Comparison of ENCODE assay signal across 3 cellular contexts in the genomic region with DNA sequence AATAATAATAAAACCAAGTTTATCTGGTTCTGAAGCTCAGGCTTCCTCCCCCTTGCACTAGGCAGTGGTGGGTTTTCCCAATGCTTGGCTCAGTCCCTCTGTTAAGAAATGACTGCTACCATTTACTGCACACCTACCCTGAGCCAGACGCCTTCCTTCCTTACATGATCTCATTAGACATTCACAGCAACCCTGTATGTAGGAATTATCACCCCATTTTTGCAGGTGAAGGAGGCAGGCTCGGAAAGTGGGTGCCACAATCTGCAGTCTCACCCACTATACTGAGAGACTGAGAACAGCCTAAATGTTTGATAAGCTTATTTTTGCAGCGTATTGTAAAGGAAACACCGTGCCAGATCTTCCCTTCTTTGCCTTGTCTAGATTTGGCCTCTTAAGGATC.
TF ChIP-seq lines count a peak whose summit lies in the region.

No MANE protein-coding gene starts in this region.

TF ChIP-seq in SK-N-SH, 30 proteins besides CTCF, POLR2A, EP300 and RAD21:
- TF ChIP-seq POLR2AphosphoS5 (IDR thresholded peaks at IDR 0.05; ENCODE audit: low read depth, low read length) (no peak), MEF2A (IDR thresholded peaks at IDR 0.05; ENCODE audit: borderline replicate concordance, low read depth) (no peak), FOXJ3 (CRISPR knock-in tag; IDR thresholded peaks at IDR 0.05) (no peak), RCOR1 (IDR thresholded peaks at IDR 0.05; ENCODE audit: low read length) (no peak), CHD2 (IDR thresholded peaks at IDR 0.05; ENCODE audit: low read length, partially characterized antibody) (no peak), YY1 (IDR thresholded peaks at IDR 0.05; ENCODE audit: low read depth) (no peak), FOXM1 (IDR thresholded peaks at IDR 0.05; ENCODE audit: low read depth) (no peak), SIN3A (IDR thresholded peaks at IDR 0.05; ENCODE audit: borderline replicate concordance, low read depth, low read length) (no peak), NFIC (IDR thresholded peaks at IDR 0.05; ENCODE audit: borderline replicate concordance) (no peak), GATA2 (CRISPR knock-in tag; IDR thresholded peaks at IDR 0.05) (no peak), GABPA (IDR thresholded peaks at IDR 0.05; ENCODE audit: low read depth) (no peak), TCF12 (IDR thresholded peaks at IDR 0.05) (no peak), JUND (IDR thresholded peaks at IDR 0.05) (no peak)
- TF ChIP-seq, protein P1, sequence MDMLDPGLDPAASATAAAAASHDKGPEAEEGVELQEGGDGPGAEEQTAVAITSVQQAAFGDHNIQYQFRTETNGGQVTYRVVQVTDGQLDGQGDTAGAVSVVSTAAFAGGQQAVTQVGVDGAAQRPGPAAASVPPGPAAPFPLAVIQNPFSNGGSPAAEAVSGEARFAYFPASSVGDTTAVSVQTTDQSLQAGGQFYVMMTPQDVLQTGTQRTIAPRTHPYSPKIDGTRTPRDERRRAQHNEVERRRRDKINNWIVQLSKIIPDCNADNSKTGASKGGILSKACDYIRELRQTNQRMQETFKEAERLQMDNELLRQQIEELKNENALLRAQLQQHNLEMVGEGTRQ (IDR thresholded peaks at IDR 0.05; ENCODE audit: borderline replicate concordance, low read depth, low read length): no peak
- TF ChIP-seq, protein P2, sequence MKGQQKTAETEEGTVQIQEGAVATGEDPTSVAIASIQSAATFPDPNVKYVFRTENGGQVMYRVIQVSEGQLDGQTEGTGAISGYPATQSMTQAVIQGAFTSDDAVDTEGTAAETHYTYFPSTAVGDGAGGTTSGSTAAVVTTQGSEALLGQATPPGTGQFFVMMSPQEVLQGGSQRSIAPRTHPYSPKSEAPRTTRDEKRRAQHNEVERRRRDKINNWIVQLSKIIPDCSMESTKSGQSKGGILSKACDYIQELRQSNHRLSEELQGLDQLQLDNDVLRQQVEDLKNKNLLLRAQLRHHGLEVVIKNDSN (IDR thresholded peaks at IDR 0.05; ENCODE audit: borderline replicate concordance, low read depth): no peak

TF ChIP-seq in SK-N-SH treated with all-trans-retinoic acid at 6 μM for 48 hours, 23 proteins besides CTCF, POLR2A, EP300 and RAD21:
- no peak for TF ChIP-seq ISL1 (CRISPR knock-in tag; IDR thresholded peaks at IDR 0.05)
- TF ChIP-seq, protein P3, sequence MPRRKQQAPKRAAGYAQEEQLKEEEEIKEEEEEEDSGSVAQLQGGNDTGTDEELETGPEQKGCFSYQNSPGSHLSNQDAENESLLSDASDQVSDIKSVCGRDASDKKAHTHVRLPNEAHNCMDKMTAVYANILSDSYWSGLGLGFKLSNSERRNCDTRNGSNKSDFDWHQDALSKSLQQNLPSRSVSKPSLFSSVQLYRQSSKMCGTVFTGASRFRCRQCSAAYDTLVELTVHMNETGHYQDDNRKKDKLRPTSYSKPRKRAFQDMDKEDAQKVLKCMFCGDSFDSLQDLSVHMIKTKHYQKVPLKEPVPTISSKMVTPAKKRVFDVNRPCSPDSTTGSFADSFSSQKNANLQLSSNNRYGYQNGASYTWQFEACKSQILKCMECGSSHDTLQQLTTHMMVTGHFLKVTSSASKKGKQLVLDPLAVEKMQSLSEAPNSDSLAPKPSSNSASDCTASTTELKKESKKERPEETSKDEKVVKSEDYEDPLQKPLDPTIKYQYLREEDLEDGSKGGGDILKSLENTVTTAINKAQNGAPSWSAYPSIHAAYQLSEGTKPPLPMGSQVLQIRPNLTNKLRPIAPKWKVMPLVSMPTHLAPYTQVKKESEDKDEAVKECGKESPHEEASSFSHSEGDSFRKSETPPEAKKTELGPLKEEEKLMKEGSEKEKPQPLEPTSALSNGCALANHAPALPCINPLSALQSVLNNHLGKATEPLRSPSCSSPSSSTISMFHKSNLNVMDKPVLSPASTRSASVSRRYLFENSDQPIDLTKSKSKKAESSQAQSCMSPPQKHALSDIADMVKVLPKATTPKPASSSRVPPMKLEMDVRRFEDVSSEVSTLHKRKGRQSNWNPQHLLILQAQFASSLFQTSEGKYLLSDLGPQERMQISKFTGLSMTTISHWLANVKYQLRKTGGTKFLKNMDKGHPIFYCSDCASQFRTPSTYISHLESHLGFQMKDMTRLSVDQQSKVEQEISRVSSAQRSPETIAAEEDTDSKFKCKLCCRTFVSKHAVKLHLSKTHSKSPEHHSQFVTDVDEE (CRISPR knock-in tag; IDR thresholded peaks at IDR 0.05): no peak
- no peak for TF ChIP-seq ARNTL (CRISPR knock-in tag; IDR thresholded peaks at IDR 0.05; ENCODE audit: borderline replicate concordance, low read depth)
- no peak for TF ChIP-seq ZNF565 (CRISPR knock-in tag; conservative IDR thresholded peaks at IDR 0.05; ENCODE audit: low read depth)
- TF ChIP-seq ZNF8 (CRISPR knock-in tag; IDR thresholded peaks at IDR 0.05): no peak
- no peak for TF ChIP-seq ESRRG (CRISPR knock-in tag; IDR thresholded peaks at IDR 0.05)
- TF ChIP-seq SNAI2 (CRISPR knock-in tag; IDR thresholded peaks at IDR 0.05): no peak
- TF ChIP-seq CSDC2 (CRISPR knock-in tag; IDR thresholded peaks at IDR 0.05): no peak
- TF ChIP-seq, protein P4, sequence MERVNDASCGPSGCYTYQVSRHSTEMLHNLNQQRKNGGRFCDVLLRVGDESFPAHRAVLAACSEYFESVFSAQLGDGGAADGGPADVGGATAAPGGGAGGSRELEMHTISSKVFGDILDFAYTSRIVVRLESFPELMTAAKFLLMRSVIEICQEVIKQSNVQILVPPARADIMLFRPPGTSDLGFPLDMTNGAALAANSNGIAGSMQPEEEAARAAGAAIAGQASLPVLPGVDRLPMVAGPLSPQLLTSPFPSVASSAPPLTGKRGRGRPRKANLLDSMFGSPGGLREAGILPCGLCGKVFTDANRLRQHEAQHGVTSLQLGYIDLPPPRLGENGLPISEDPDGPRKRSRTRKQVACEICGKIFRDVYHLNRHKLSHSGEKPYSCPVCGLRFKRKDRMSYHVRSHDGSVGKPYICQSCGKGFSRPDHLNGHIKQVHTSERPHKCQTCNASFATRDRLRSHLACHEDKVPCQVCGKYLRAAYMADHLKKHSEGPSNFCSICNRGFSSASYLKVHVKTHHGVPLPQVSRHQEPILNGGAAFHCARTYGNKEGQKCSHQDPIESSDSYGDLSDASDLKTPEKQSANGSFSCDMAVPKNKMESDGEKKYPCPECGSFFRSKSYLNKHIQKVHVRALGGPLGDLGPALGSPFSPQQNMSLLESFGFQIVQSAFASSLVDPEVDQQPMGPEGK (CRISPR knock-in tag; IDR thresholded peaks at IDR 0.05; ENCODE audit: borderline replicate concordance): no peak
- no peak for TF ChIP-seq BACH2 (CRISPR knock-in tag; IDR thresholded peaks at IDR 0.05; ENCODE audit: borderline replicate concordance)
- TF ChIP-seq, protein P5, sequence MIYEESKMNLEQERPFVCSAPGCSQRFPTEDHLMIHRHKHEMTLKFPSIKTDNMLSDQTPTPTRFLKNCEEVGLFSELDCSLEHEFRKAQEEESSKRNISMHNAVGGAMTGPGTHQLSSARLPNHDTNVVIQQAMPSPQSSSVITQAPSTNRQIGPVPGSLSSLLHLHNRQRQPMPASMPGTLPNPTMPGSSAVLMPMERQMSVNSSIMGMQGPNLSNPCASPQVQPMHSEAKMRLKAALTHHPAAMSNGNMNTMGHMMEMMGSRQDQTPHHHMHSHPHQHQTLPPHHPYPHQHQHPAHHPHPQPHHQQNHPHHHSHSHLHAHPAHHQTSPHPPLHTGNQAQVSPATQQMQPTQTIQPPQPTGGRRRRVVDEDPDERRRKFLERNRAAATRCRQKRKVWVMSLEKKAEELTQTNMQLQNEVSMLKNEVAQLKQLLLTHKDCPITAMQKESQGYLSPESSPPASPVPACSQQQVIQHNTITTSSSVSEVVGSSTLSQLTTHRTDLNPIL (CRISPR knock-in tag; IDR thresholded peaks at IDR 0.05; ENCODE audit: low read depth): no peak
- no peak for TF ChIP-seq ZNF70 (CRISPR knock-in tag; IDR thresholded peaks at IDR 0.05)
- no peak for TF ChIP-seq ZFP3 (CRISPR knock-in tag; IDR thresholded peaks at IDR 0.05)
- TF ChIP-seq, protein P6, sequence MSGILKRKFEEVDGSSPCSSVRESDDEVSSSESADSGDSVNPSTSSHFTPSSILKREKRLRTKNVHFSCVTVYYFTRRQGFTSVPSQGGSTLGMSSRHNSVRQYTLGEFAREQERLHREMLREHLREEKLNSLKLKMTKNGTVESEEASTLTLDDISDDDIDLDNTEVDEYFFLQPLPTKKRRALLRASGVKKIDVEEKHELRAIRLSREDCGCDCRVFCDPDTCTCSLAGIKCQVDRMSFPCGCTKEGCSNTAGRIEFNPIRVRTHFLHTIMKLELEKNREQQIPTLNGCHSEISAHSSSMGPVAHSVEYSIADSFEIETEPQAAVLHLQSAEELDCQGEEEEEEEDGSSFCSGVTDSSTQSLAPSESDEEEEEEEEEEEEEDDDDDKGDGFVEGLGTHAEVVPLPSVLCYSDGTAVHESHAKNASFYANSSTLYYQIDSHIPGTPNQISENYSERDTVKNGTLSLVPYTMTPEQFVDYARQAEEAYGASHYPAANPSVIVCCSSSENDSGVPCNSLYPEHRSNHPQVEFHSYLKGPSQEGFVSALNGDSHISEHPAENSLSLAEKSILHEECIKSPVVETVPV (CRISPR knock-in tag; IDR thresholded peaks at IDR 0.05): no peak
- TF ChIP-seq PPARA (CRISPR knock-in tag; IDR thresholded peaks at IDR 0.05; ENCODE audit: borderline replicate concordance): no peak

TF ChIP-seq in H1, 55 proteins besides CTCF, POLR2A, EP300 and RAD21:
- TF ChIP-seq SIN3A (conservative IDR thresholded peaks at IDR 0.05 in 1 of 2, IDR thresholded peaks at IDR 0.05 in 1 of 2; ENCODE audit: low read depth in 1 of 2, low read length in 2 of 2): no peak
- TF ChIP-seq GTF2F1 (IDR thresholded peaks at IDR 0.05; ENCODE audit: borderline replicate concordance, low read depth, low read length): no peak
- no peak for TF ChIP-seq KDM5A (IDR thresholded peaks at IDR 0.05; ENCODE audit: low read length)
- no peak for TF ChIP-seq NRF1 (IDR thresholded peaks at IDR 0.05; ENCODE audit: low read depth, low read length)
TF ChIP-seq in H1: peak in this region for 0.
